ENCODE assay signal across 11 cellular contexts in genomic region chr5:168681556-168682183, GRCh38.
A peak's percentile ranks its signal among the peaks of the same experiment; 100 is the strongest.
DNase-seq lines count a peak whose midpoint lies in the region; ATAC-seq, FAIRE-seq and TF ChIP-seq lines count a peak whose summit lies in the region.
"Had no signal": no experiment of that assay in that cellular context is flagged by ENCODE, and none has a peak within 500 bp of the region (broad histone marks: within the 10 kb centered on the region; RNA-seq: fewer than 3 reads in every experiment).

No MANE protein-coding gene starts in this region.

- no peak overlapping the region for H3K4me3 Mint-ChIP-seq in T-cell
- H3K4me3 Mint-ChIP-seq: natural killer cell had no signal

- H3K27ac Mint-ChIP-seq in T-cell = no peak overlapping the region
- H3K27ac Mint-ChIP-seq: natural killer cell had no signal

- no peak for TF ChIP-seq CTCF in heart left ventricle (IDR thresholded peaks at IDR 0.05)

- WGBS in heart left ventricle, 4 donors = 12 to 35% (median 34%) methylated on average over 4 of the region's 4 CpGs

- ATAC-seq in heart left ventricle = peak; percentile 52 to 93 (median 88)
- peak; percentile 72 for ATAC-seq in sciatic nerve
- no peak for ATAC-seq in T-cell (replicated peaks in 1 of 4)
- no peak for ATAC-seq in HG03442 (IDR thresholded peaks at IDR 0.05; ENCODE audit: unreplicated experiment)
- ATAC-seq: natural killer cell had no signal

- no peaks in the 10 kb centered on the region for H3K9me3 ChIP-seq in adipocyte (ENCODE audit: control insufficient read depth, low read length)
- no peaks in the 10 kb centered on the region for H3K9me3 ChIP-seq in heart left ventricle

- no peaks in the 10 kb centered on the region for H3K36me3 Mint-ChIP-seq in T-cell
- H3K36me3 Mint-ChIP-seq: natural killer cell had no signal

- POLR2A ChIA-PET in T-cell (lab: Charles Lee) = no interaction called here

- H3K9me3 Mint-ChIP-seq in T-cell = no peaks in the 10 kb centered on the region
- H3K9me3 Mint-ChIP-seq: natural killer cell had no signal

- peak; percentile 69 for DNase-seq in GM03348 (ENCODE audit: low spot score)
- peak; percentile 33 for DNase-seq in adipocyte (ENCODE audit: low read depth)
- DNase-seq in heart left ventricle = peak in 4 of 5 donors; percentile 46 to 78 (median 57)
- DNase-seq in sciatic nerve (ENCODE audit: low spot score) = no peak
- no peak for DNase-seq in T-cell
- DNase-seq in DMS79 (lab: John Stamatoyannopoulos, UW) = no peak
- DNase-seq in RCC 7860 (ENCODE audit: low spot score) = no peak
- DNase-seq: foreskin melanocyte, natural killer cell, NCI-H1694 had no signal

- H3K9ac ChIP-seq in adipocyte (ENCODE audit: low read length) = no peak overlapping the region

- H3K4me3 ChIP-seq in adipocyte (ENCODE audit: low read length) (no peak overlapping the region), heart left ventricle (no peak overlapping the region)

- FAIRE-seq in RCC 7860 (lab: Jason Lieb, UNC) = no peak

- peak overlapping the region in 11 of 12 donors; percentile 10 to 73 (median 52) for H3K27ac ChIP-seq in heart left ventricle

- no peak for TF ChIP-seq POLR2A in heart left ventricle (IDR thresholded peaks at IDR 0.05)

- H3K27me3 ChIP-seq in adipocyte (replicated peaks; ENCODE audit: control insufficient read depth, insufficient read depth, low read length) (no peaks in the 10 kb centered on the region), heart left ventricle (no peaks in the 10 kb centered on the region)

- CTCF ChIA-PET in T-cell (lab: Charles Lee) = no interaction called here

- peaks cover 7 to 9% (median 7%) of the 10 kb centered on the region in 3 donors for H3K4me1 Mint-ChIP-seq in T-cell

- H3K36me3 ChIP-seq in adipocyte (ENCODE audit: control insufficient read depth, insufficient read depth, low read length, severe bottlenecking) (peaks cover 39% of the 10 kb centered on the region), heart left ventricle (peaks cover 0 to 3% (median 0%) of the 10 kb centered on the region in 9 donors)

- H3K4me1 ChIP-seq in adipocyte (ENCODE audit: control insufficient read depth, insufficient read depth, low read length) (peaks cover 31% of the 10 kb centered on the region), heart left ventricle (peaks cover 3 to 31% (median 10%) of the 10 kb centered on the region in 12 donors)

- no peaks in the 10 kb centered on the region for H3K27me3 Mint-ChIP-seq in T-cell

- intact Hi-C loops in heart left ventricle (cut with DNase I) = loop anchor here in 4 of 10 donors (5.0 to 10.0 kb wide), 7 partner anchors 266 to 903 kb away; partner anchors contain the start of genes SPDL1 (in 2 of the 4) and SLIT3 (in 1 of the 4)
- intact Hi-C loops in sciatic nerve (cut with DNase I) = no loop called here

Comparison
In these comparisons a context has a peak if more than half of its experiments do, and no peak if none do; other contexts are left out.
1. DNase-seq: peak in GM03348 (single experiment), adipocyte (single experiment) and heart left ventricle (4 of 5); none in sciatic nerve (single experiment), T-cell (0 of 34), DMS79 (single experiment) and RCC 7860 (single experiment).
2. ATAC-seq: peak in heart left ventricle (4 of 4) and sciatic nerve (single experiment); none in T-cell (0 of 4) and HG03442 (single experiment).